In genomic region chr19:745138-745537, GRCh38 we compare ENCODE assay signal across 11 cellular contexts. TPM values are rescaled to one million over a fixed set of nuclear protein-coding genes. Genes with fewer than 3 reads are reported as not detected.
DNase-seq lines count a peak whose midpoint lies in the region; ATAC-seq, FAIRE-seq and TF ChIP-seq lines count a peak whose summit lies in the region.
"Not testable (repeated sequence)": the region's sequence is repeated elsewhere in the genome, so short reads cannot be mapped to it uniquely, and the experiment has no call there.
"Had no signal": no experiment of that assay in that cellular context is flagged by ENCODE, and none has a peak within 500 bp of the region (broad histone marks: within the 10 kb centered on the region; RNA-seq: fewer than 3 reads in every experiment).

No MANE protein-coding gene starts in this region.

- CTCF ChIA-PET in K562 (lab: Yijun Ruan, JAX; ENCODE audit: low intra/inter-chr PET ratio): not testable (repeated sequence)

- not testable (repeated sequence) for H2BK120ac ChIP-seq in mesenchymal stem cell (ENCODE audit: low read depth, low read length)

- POLR2A ChIA-PET in K562 (lab: Yijun Ruan, JAX): interaction anchor here (1.1 kb wide), 1 partner anchor 8 kb away, joined by 4 read pairs; no protein-coding TSS in a partner anchor

- peak overlapping the region; percentile 76; the same call in 1 of the 2 replicates for H2AFZ ChIP-seq in K562 (ENCODE audit: low read depth, low read length)
- not testable (repeated sequence) for H2AFZ ChIP-seq in mesenchymal stem cell (ENCODE audit: low read depth, low read length)

- in situ Hi-C loops in K562 (cut with MboI); transverse colon (cut with MboI; ENCODE audit: low pct_ligation_motif_present in 1 of 4, low pct_unique_long_range_greater_than_20kb in 1 of 4, low sequenced_read_pairs in 3 of 4): not testable (repeated sequence)

- not testable (repeated sequence) for H3K27me3 ChIP-seq in K562 (ENCODE audit: control insufficient read depth in 2 of 2, insufficient read depth in 2 of 2, low read length in 2 of 2); mesenchymal stem cell (ENCODE audit: control insufficient read depth in 1 of 2, insufficient read depth in 1 of 2, low read length in 2 of 2); transverse colon

- 33% methylated on average over 7 of the region's 7 CpGs for WGBS in K562 (ENCODE audit: insufficient coverage, low coverage, missing lambda C conversion rate)
- WGBS in mesenchymal stem cell: 78% methylated on average over 7 of the region's 7 CpGs
- whole genome bisulfite sequencing in transverse colon (ENCODE audit: low coverage in 1 of 2), 2 donors: 47 to 100% methylated on average over 1 to 7 of the region's 7 CpGs

- intact Hi-C loops in K562 (cut with micrococcal nuclease); transverse colon (cut with DNase I; ENCODE audit: low total_unique reads): not testable (repeated sequence)

- H3K9me1 ChIP-seq in K562 (ENCODE audit: control insufficient read depth, insufficient read depth, low read length): not testable (repeated sequence)

- not testable (repeated sequence) for H2BK15ac ChIP-seq in mesenchymal stem cell (ENCODE audit: low read depth, poor library complexity, severe bottlenecking)

- FAIRE-seq in K562 (lab: Jason Lieb, UNC): peak; percentile 72

- H4K91ac ChIP-seq in mesenchymal stem cell (ENCODE audit: low read length): not testable (repeated sequence)

- DNase-seq in RPMI7951 (ENCODE audit: low read depth) (peak; percentile 31), K562 (ENCODE audit: extremely low read depth in 1 of 4, low spot score in 3 of 4) (peak in 1 of 4 experiments; percentile 30), fibroblast of villous mesenchyme (ENCODE audit: low read depth) (peak; percentile 93), mesenchymal stem cell (peak; percentile 42)
- DNase-seq in transverse colon: not testable (repeated sequence)

- H3K27ac ChIP-seq in K562 (ENCODE audit: extremely low read depth, low read depth, low read length); mesenchymal stem cell (ENCODE audit: low read length, poor library complexity, severe bottlenecking): not testable (repeated sequence)
- H3K27ac ChIP-seq in transverse colon: peak overlapping the region in 3 of 4 donors; percentile 21 to 43 (median 29)

- H3K4me3 ChIP-seq in K562; fibroblast of villous mesenchyme (ENCODE audit: low read depth, low read length); mesenchymal stem cell (ENCODE audit: insufficient read depth in 1 of 2, low read depth in 1 of 2, low read length in 2 of 2); transverse colon: not testable (repeated sequence)

- H3K4me2 ChIP-seq in K562 (ENCODE audit: insufficient read depth, low read length): peak overlapping the region; percentile 43
- H3K4me2 ChIP-seq in mesenchymal stem cell (ENCODE audit: low read length, poor library complexity, severe bottlenecking): not testable (repeated sequence)

- H3K79me1 ChIP-seq in mesenchymal stem cell (replicated peaks; ENCODE audit: low read length, poor library complexity, severe bottlenecking): not testable (repeated sequence)

- not testable (repeated sequence) for H2AK5ac ChIP-seq in mesenchymal stem cell (ENCODE audit: low read length, severe bottlenecking)

- H4K8ac ChIP-seq in mesenchymal stem cell (ENCODE audit: low read length): not testable (repeated sequence)

- H2BK12ac ChIP-seq in mesenchymal stem cell (ENCODE audit: low read length in 2 of 2): not testable (repeated sequence)

- not testable (repeated sequence) for H3K23ac ChIP-seq in mesenchymal stem cell (ENCODE audit: low read length in 2 of 2)

- BruUV-seq in K562 (replicated peaks; lab: Mats Ljungman, UMichigan): not testable (repeated sequence)

- not testable (repeated sequence) for H3K18ac ChIP-seq in mesenchymal stem cell (ENCODE audit: low read depth in 1 of 2, low read length in 2 of 2)

- H3K36me3 ChIP-seq in K562 (ENCODE audit: control insufficient read depth, insufficient read depth, low read length); transverse colon: not testable (repeated sequence)
- peaks cover 14 to 40% of the 10 kb centered on the region in 2 experiments for H3K36me3 ChIP-seq in mesenchymal stem cell (ENCODE audit: control insufficient read depth in 1 of 2, insufficient read depth in 2 of 2, low read depth in 1 of 2, low read length in 2 of 2)

- not testable (repeated sequence) for H4K20me1 ChIP-seq in K562 (replicated peaks; ENCODE audit: control insufficient read depth, insufficient read depth, low read length)

- ATAC-seq in K562: not testable (repeated sequence)

- H3K9ac ChIP-seq in K562 (ENCODE audit: insufficient read depth in 1 of 2, low read depth in 2 of 2, low read length in 2 of 2): peak overlapping the region in 1 of 2 experiments; percentile 30; a peak in 1 of 4 replicates
- not testable (repeated sequence) for H3K9ac ChIP-seq in mesenchymal stem cell (ENCODE audit: low read length)

- not testable (repeated sequence) for TF ChIP-seq CTCF in K562 (IDR thresholded peaks at IDR 0.05 in 2 of 3, conservative IDR thresholded peaks at IDR 0.05 in 1 of 3; ENCODE audit: insufficient read depth in 2 of 3, low read depth in 1 of 3, low read length in 3 of 3); fibroblast of villous mesenchyme (IDR thresholded peaks at IDR 0.05; ENCODE audit: insufficient read depth, low read depth, low read length); transverse colon (IDR thresholded peaks at IDR 0.05)

- TF ChIP-seq POLR2A in K562 (conservative IDR thresholded peaks at IDR 0.05); transverse colon (IDR thresholded peaks at IDR 0.05): not testable (repeated sequence)

- H2BK5ac ChIP-seq in mesenchymal stem cell (ENCODE audit: low read depth, low read length, poor library complexity, severe bottlenecking): not testable (repeated sequence)

- not testable (repeated sequence) for TF ChIP-seq EP300 in K562 (IDR thresholded peaks at IDR 0.05; ENCODE audit: low read length); transverse colon (IDR thresholded peaks at IDR 0.05; ENCODE audit: low read depth)

- not testable (repeated sequence) for TF ChIP-seq RAD21 in K562 (CRISPR knock-in tag; conservative IDR thresholded peaks at IDR 0.05 in 1 of 2, IDR thresholded peaks at IDR 0.05 in 1 of 2)

- not testable (repeated sequence) for H3K4ac ChIP-seq in mesenchymal stem cell (ENCODE audit: low read depth in 1 of 2, low read length in 2 of 2)

- H3K4me1 ChIP-seq in K562 (replicated peaks in 1 of 2; ENCODE audit: control insufficient read depth in 2 of 2, insufficient read depth in 2 of 2, low read length in 2 of 2) (peaks cover 5 to 51% of the 10 kb centered on the region in 2 experiments; a peak in 3 of 5 replicates), transverse colon (peaks cover 0 to 49% (median 14%) of the 10 kb centered on the region in 4 donors)
- H3K4me1 ChIP-seq in mesenchymal stem cell (ENCODE audit: control insufficient read depth, insufficient read depth, low read depth, low read length): not testable (repeated sequence)

- not testable (repeated sequence) for H3K9me3 ChIP-seq in K562 (replicated peaks; ENCODE audit: control insufficient read depth, insufficient read depth, low read depth, low read length); transverse colon
- H3K9me3 ChIP-seq in mesenchymal stem cell (ENCODE audit: control insufficient read depth, low read length): peaks cover 16% of the 10 kb centered on the region

- H3K14ac ChIP-seq in mesenchymal stem cell (ENCODE audit: low read length in 2 of 2): not testable (repeated sequence)

- not testable (repeated sequence) for H3K79me2 ChIP-seq in K562 (ENCODE audit: control insufficient read depth, insufficient read depth, low read length)

RNA-seq across cellular contexts. Expression of gene MISP, which starts 5.8 kb away (rescaled TPM):
- not detected in 2 replicates for total RNA-seq in RPMI7951 (2014; rRNA removed; shearing (Covaris generic))
- total RNA-seq in K562 (2011; cell fraction: chromatin; rRNA removed; ENCODE audit: low replicate concordance): not detected in 2 replicates
- total RNA-seq in K562 (2011; cell fraction: nucleolus; rRNA removed): not detected in 2 replicates
- not detected in 2 replicates for total RNA-seq in K562 (2011; cell fraction: nucleoplasm; rRNA removed)
- total RNA-seq in K562 (2014; rRNA removed) (0.05 and 0.24 TPM in 2 replicates), K562 (2014; rRNA removed; fragmentation: Illumina TruSeq; extraction: Trizol) (not detected in 2 replicates), K562 (2015; rRNA removed; fragmentation: Illumina TruSeq; extraction: Trizol) (not detected in 2 replicates), K562 (2021) (0.20 and 0.29 TPM in 2 replicates), fibroblast of villous mesenchyme (under 0.01 and 0.43 TPM in 2 replicates), transverse colon (100 to 1,000 TPM; 197 to 501 (median 402) TPM)
- polyA plus RNA-seq in K562 (2011; rRNA removed) (0.03 and 0.06 TPM in 2 replicates), K562 (2014; fragmentation: Illumina TruSeq; extraction: Trizol) (not detected in 2 replicates), K562 (2014; fragmentation: Nextera tagmentation; extraction: Ambion mirVana) (not detected), K562 (2014; rRNA removed) (0.04 TPM in 1 of 2 replicates, not detected in the other)
- polyA plus RNA-seq in K562 (2011; cell fraction: cytosol; rRNA removed): 0.10 and 0.13 TPM in 2 replicates
- polyA plus RNA-seq in K562 (2011; cell fraction: nucleus; rRNA removed): 0.10 TPM in 1 of 2 replicates, not detected in the other
- polyA plus RNA-seq in K562 (2012): 0.04 and 0.07 TPM in 2 replicates
- polyA minus RNA-seq in K562 (2011; rRNA and poly(A)+ RNA removed): not detected in 2 replicates
- 0.55 TPM in 1 of 2 replicates, not detected in the other for polyA minus RNA-seq in K562 (2011; cell fraction: cytosol; rRNA and poly(A)+ RNA removed)
- not detected in 2 replicates for polyA minus RNA-seq in K562 (2011; cell fraction: nucleus; rRNA and poly(A)+ RNA removed)
- 0.06 TPM for polyA plus RNA-seq in mesenchymal stem cell (2013, experiment 1 of 2)
- polyA plus RNA-seq in mesenchymal stem cell (2013, experiment 2 of 2): 0.01 TPM
- total RNA-seq: CD4-positive, CD25-positive, alpha-beta regulatory T cell; CD8-positive, alpha-beta memory T cell; GM12878 had no signal
- polyA plus RNA-seq: CD4-positive, CD25-positive, alpha-beta regulatory T cell; CD8-positive, alpha-beta memory T cell; GM12878; IgD-negative memory B cell had no signal

RNA-seq across cellular contexts. Expression of gene PALM, which starts 36.4 kb away (rescaled TPM):
- 0.10 TPM in 1 of 2 replicates, not detected in the other for total RNA-seq in RPMI7951 (2014; rRNA removed; shearing (Covaris generic))
- 4.4 and 8.7 TPM in 2 replicates for total RNA-seq in K562 (2011; cell fraction: chromatin; rRNA removed; ENCODE audit: low replicate concordance)
- 4.2 and 5.2 TPM in 2 replicates for total RNA-seq in K562 (2011; cell fraction: nucleolus; rRNA removed)
- total RNA-seq in K562 (2011; cell fraction: nucleoplasm; rRNA removed): 2.3 and 6.4 TPM in 2 replicates
- total RNA-seq in K562 (2014; rRNA removed) (2.6 and 3.3 TPM in 2 replicates), K562 (2014; rRNA removed; fragmentation: Illumina TruSeq; extraction: Trizol) (0.51 and 0.73 TPM in 2 replicates), K562 (2015; rRNA removed; fragmentation: Illumina TruSeq; extraction: Trizol) (1.6 and 1.8 TPM in 2 replicates), K562 (2021) (6.6 and 6.9 TPM in 2 replicates), fibroblast of villous mesenchyme (0.32 and 1.7 TPM in 2 replicates), transverse colon (10 to 100 TPM; 14.1 to 99.3 (median 29.8) TPM)
- polyA plus RNA-seq in K562 (2011; rRNA removed) (2.4 and 2.8 TPM in 2 replicates), K562 (2014; fragmentation: Illumina TruSeq; extraction: Trizol) (1.7 and 3.0 TPM in 2 replicates), K562 (2014; fragmentation: Nextera tagmentation; extraction: Ambion mirVana) (under 1 TPM; 0.04 to 0.08 TPM), K562 (2014; rRNA removed) (2.1 and 3.3 TPM in 2 replicates)
- 2.4 and 5.7 TPM in 2 replicates for polyA plus RNA-seq in K562 (2011; cell fraction: cytosol; rRNA removed)
- 2.8 and 5.3 TPM in 2 replicates for polyA plus RNA-seq in K562 (2011; cell fraction: nucleus; rRNA removed)
- 3.7 and 10.5 TPM in 2 replicates for polyA plus RNA-seq in K562 (2012)
- polyA minus RNA-seq in K562 (2011; rRNA and poly(A)+ RNA removed): 0.45 and 1.0 TPM in 2 replicates
- 8.5 and 10.1 TPM in 2 replicates for polyA minus RNA-seq in K562 (2011; cell fraction: cytosol; rRNA and poly(A)+ RNA removed)
- 1.3 and 2.2 TPM in 2 replicates for polyA minus RNA-seq in K562 (2011; cell fraction: nucleus; rRNA and poly(A)+ RNA removed)
- polyA plus RNA-seq in mesenchymal stem cell (2013, experiment 1 of 2): 14.3 TPM
- 15.1 TPM for polyA plus RNA-seq in mesenchymal stem cell (2013, experiment 2 of 2)
- total RNA-seq: CD4-positive, CD25-positive, alpha-beta regulatory T cell; CD8-positive, alpha-beta memory T cell had no signal
- polyA plus RNA-seq: CD4-positive, CD25-positive, alpha-beta regulatory T cell; CD8-positive, alpha-beta memory T cell; IgD-negative memory B cell had no signal

RNA-seq across cellular contexts. Expression of gene PRSS57, which starts 49.9 kb away (rescaled TPM):
- total RNA-seq in RPMI7951 (2014; rRNA removed; shearing (Covaris generic)): not detected in 2 replicates
- total RNA-seq in K562 (2011; cell fraction: chromatin; rRNA removed; ENCODE audit: low replicate concordance): not detected in 2 replicates
- total RNA-seq in K562 (2011; cell fraction: nucleolus; rRNA removed): 0.50 and 1.1 TPM in 2 replicates
- 0.37 TPM in 1 of 2 replicates, not detected in the other for total RNA-seq in K562 (2011; cell fraction: nucleoplasm; rRNA removed)
- total RNA-seq in K562 (2014; rRNA removed) (1.9 and 2.0 TPM in 2 replicates), K562 (2014; rRNA removed; fragmentation: Illumina TruSeq; extraction: Trizol) (not detected in 2 replicates), K562 (2015; rRNA removed; fragmentation: Illumina TruSeq; extraction: Trizol) (2.5 and 3.0 TPM in 2 replicates), K562 (2021) (1.0 and 2.0 TPM in 2 replicates), fibroblast of villous mesenchyme (not detected in 2 replicates), transverse colon (not detected)
- polyA plus RNA-seq in K562 (2011; rRNA removed) (0.22 and 0.49 TPM in 2 replicates), K562 (2014; fragmentation: Illumina TruSeq; extraction: Trizol) (0.86 TPM in 1 of 2 replicates, not detected in the other), K562 (2014; fragmentation: Nextera tagmentation; extraction: Ambion mirVana) (under 1 TPM in 1 of 2 experiments, not detected in 1; 0.06 TPM), K562 (2014; rRNA removed) (1.5 TPM in 2 replicates)
- 0.53 and 2.1 TPM in 2 replicates for polyA plus RNA-seq in K562 (2011; cell fraction: cytosol; rRNA removed)
- polyA plus RNA-seq in K562 (2011; cell fraction: nucleus; rRNA removed): 0.34 and 0.37 TPM in 2 replicates
- 4.0 and 26.3 TPM in 2 replicates for polyA plus RNA-seq in K562 (2012)
- polyA minus RNA-seq in K562 (2011; rRNA and poly(A)+ RNA removed): not detected in 2 replicates
- not detected in 2 replicates for polyA minus RNA-seq in K562 (2011; cell fraction: cytosol; rRNA and poly(A)+ RNA removed)
- polyA minus RNA-seq in K562 (2011; cell fraction: nucleus; rRNA and poly(A)+ RNA removed): not detected in 2 replicates
- polyA plus RNA-seq in mesenchymal stem cell (2013, experiment 1 of 2): not detected
- polyA plus RNA-seq in mesenchymal stem cell (2013, experiment 2 of 2): 0.04 TPM
- total RNA-seq: CD8-positive, alpha-beta memory T cell; G401; GM12878; H7 had no signal
- polyA plus RNA-seq: CD4-positive, CD25-positive, alpha-beta regulatory T cell; CD8-positive, alpha-beta memory T cell; GM12878; IgD-negative memory B cell had no signal

RNA-seq across cellular contexts. Expression of gene PTBP1, which starts 52.1 kb away (rescaled TPM):
- 112 and 121 TPM in 2 replicates for total RNA-seq in RPMI7951 (2014; rRNA removed; shearing (Covaris generic))
- 327 and 692 TPM in 2 replicates for total RNA-seq in K562 (2011; cell fraction: chromatin; rRNA removed; ENCODE audit: low replicate concordance)
- total RNA-seq in K562 (2011; cell fraction: nucleolus; rRNA removed): 382 and 389 TPM in 2 replicates
- total RNA-seq in K562 (2011; cell fraction: nucleoplasm; rRNA removed): 336 and 353 TPM in 2 replicates
- total RNA-seq in K562 (2014; rRNA removed) (237 and 443 TPM in 2 replicates), K562 (2014; rRNA removed; fragmentation: Illumina TruSeq; extraction: Trizol) (234 TPM in 2 replicates), K562 (2015; rRNA removed; fragmentation: Illumina TruSeq; extraction: Trizol) (183 and 187 TPM in 2 replicates), K562 (2021) (751 and 759 TPM in 2 replicates), fibroblast of villous mesenchyme (117 and 129 TPM in 2 replicates), transverse colon (100 to 1,000 TPM; 145 to 258 (median 194) TPM)
- polyA plus RNA-seq in K562 (2011; rRNA removed) (131 and 357 TPM in 2 replicates), K562 (2014; fragmentation: Illumina TruSeq; extraction: Trizol) (413 and 465 TPM in 2 replicates), K562 (2014; fragmentation: Nextera tagmentation; extraction: Ambion mirVana) (10 to 100 TPM; 14.0 to 18.1 TPM), K562 (2014; rRNA removed) (291 and 296 TPM in 2 replicates)
- 138 and 245 TPM in 2 replicates for polyA plus RNA-seq in K562 (2011; cell fraction: cytosol; rRNA removed)
- polyA plus RNA-seq in K562 (2011; cell fraction: nucleus; rRNA removed): 683 and 1,149 TPM in 2 replicates
- 757 and 849 TPM in 2 replicates for polyA plus RNA-seq in K562 (2012)
- polyA minus RNA-seq in K562 (2011; rRNA and poly(A)+ RNA removed): 127 and 175 TPM in 2 replicates
- 353 and 383 TPM in 2 replicates for polyA minus RNA-seq in K562 (2011; cell fraction: cytosol; rRNA and poly(A)+ RNA removed)
- polyA minus RNA-seq in K562 (2011; cell fraction: nucleus; rRNA and poly(A)+ RNA removed): 242 and 246 TPM in 2 replicates
- polyA plus RNA-seq in mesenchymal stem cell (2013, experiment 1 of 2): 233 TPM
- polyA plus RNA-seq in mesenchymal stem cell (2013, experiment 2 of 2): 242 TPM

Comparison
In these comparisons a context has a peak if more than half of its experiments do, and no peak if none do; other contexts are left out.
1. RNA of gene MISP, which starts 5.8 kb away (total RNA-seq): 197 to 501 TPM in transverse colon; under 0.01 to 0.43 TPM in fibroblast of villous mesenchyme, 0.05 to 0.29 TPM in K562 and not detected in RPMI7951; every median in the first group is over 100 times any median in the second.